Comparison of ENCODE assay signal across 8 cellular contexts in genomic region chr1:222617367-222617951, GRCh38. TPM values are rescaled to one million over a fixed set of nuclear protein-coding genes. Genes with fewer than 3 reads are reported as not detected.
DNase-seq lines count a peak whose midpoint lies in the region; ATAC-seq and TF ChIP-seq lines count a peak whose summit lies in the region.

No MANE protein-coding gene starts in this region.

- H3K79me2 ChIP-seq in DND-41 (ENCODE audit: insufficient read depth, low read length) = peaks cover 23% of the 10 kb centered on the region
- peaks cover 15% of the 10 kb centered on the region for H3K79me2 ChIP-seq in fibroblast of lung (ENCODE audit: control insufficient read depth, insufficient read depth, low read length)

- peak overlapping the region; percentile 92 for H3K4me2 ChIP-seq in DND-41 (ENCODE audit: insufficient read depth, low read length)
- peak overlapping the region; percentile 49 for H3K4me2 ChIP-seq in fibroblast of lung (ENCODE audit: extremely low read depth, insufficient read depth, low read length)

- peak overlapping the region; percentile 49 for H3K27ac ChIP-seq in DND-41 (ENCODE audit: low read length)
- peak overlapping the region; percentile 89 for H3K27ac ChIP-seq in fibroblast of lung (ENCODE audit: insufficient read depth, low read length)

- peak overlapping the region; percentile 56 for H3K9ac ChIP-seq in DND-41 (ENCODE audit: low read depth, low read length)
- H3K9ac ChIP-seq in fibroblast of lung (ENCODE audit: insufficient read depth, low read length) = peak overlapping the region; percentile 53

- peaks cover 22 to 39% (median 37%) of the 10 kb centered on the region in 4 donors for H3K4me1 Mint-ChIP-seq in naive thymus-derived CD8-positive, alpha-beta T cell
- peaks cover 37% of the 10 kb centered on the region for H3K4me1 Mint-ChIP-seq in stimulated activated memory B cell treated with anti-CD40 and anti-IgM and Interleukin-4, amounts not matched to agents 10 μg/mL and 1 μg/mL and 100 μg/mL, for 72 hours

- H2AFZ ChIP-seq in DND-41 (ENCODE audit: low read depth, low read length) (peak overlapping the region; percentile 84), fibroblast of lung (ENCODE audit: low read length) (peak overlapping the region; percentile 12)

- peaks cover 3 to 28% (median 10%) of the 10 kb centered on the region in 5 donors for H3K27me3 Mint-ChIP-seq in naive thymus-derived CD8-positive, alpha-beta T cell
- H3K27me3 Mint-ChIP-seq in stimulated activated memory B cell treated with anti-CD40 and anti-IgM and Interleukin-4, amounts not matched to agents 10 μg/mL and 1 μg/mL and 100 μg/mL, for 72 hours = no peaks in the 10 kb centered on the region

- no peaks in the 10 kb centered on the region for H3K9me3 ChIP-seq in DND-41 (ENCODE audit: insufficient read depth, low read length, severe bottlenecking)
- no peaks in the 10 kb centered on the region for H3K9me3 ChIP-seq in fibroblast of lung (ENCODE audit: control insufficient read depth, insufficient read depth, low read depth, low read length)

- peaks cover 0 to 16% (median 0%) of the 10 kb centered on the region in 3 donors for H3K36me3 Mint-ChIP-seq in naive thymus-derived CD8-positive, alpha-beta T cell
- H3K36me3 Mint-ChIP-seq in stimulated activated memory B cell treated with anti-CD40 and anti-IgM and Interleukin-4, amounts not matched to agents 10 μg/mL and 1 μg/mL and 100 μg/mL, for 72 hours = peaks cover 12% of the 10 kb centered on the region

- TF ChIP-seq CTCF in DND-41 (IDR thresholded peaks at IDR 0.05; ENCODE audit: borderline replicate concordance, extremely low read depth, low read length, poor library complexity, severe bottlenecking) (no peak), fibroblast of lung (conservative IDR thresholded peaks at IDR 0.05 in 1 of 2, IDR thresholded peaks at IDR 0.05 in 1 of 2; ENCODE audit: low read depth in 1 of 2, low read length in 2 of 2) (no peak)

- peak; percentile 94 for ATAC-seq in DND-41 (ENCODE audit: insufficient read depth, low read depth)
- peak; percentile 88 to 91 for ATAC-seq in naive thymus-derived CD8-positive, alpha-beta T cell
- ATAC-seq in stimulated activated memory B cell treated with anti-CD40 and anti-IgM and Interleukin-4, amounts not matched to agents 10 μg/mL and 1 μg/mL and 100 μg/mL, for 72 hours = peak; percentile 94

- H4K20me1 ChIP-seq in DND-41 (ENCODE audit: insufficient read depth, low read length) (peaks cover 10% of the 10 kb centered on the region; the same call in 1 of the 2 replicates), fibroblast of lung (ENCODE audit: control insufficient read depth, extremely low read depth, insufficient read depth, low read length) (no peaks in the 10 kb centered on the region)

- H3K27me3 ChIP-seq in DND-41 (ENCODE audit: insufficient read depth, low read length, poor library complexity) (peaks cover 15% of the 10 kb centered on the region), fibroblast of lung (ENCODE audit: control insufficient read depth, insufficient read depth, low read length) (no peaks in the 10 kb centered on the region)

- H3K4me3 ChIP-seq in DND-41 (ENCODE audit: low read depth in 1 of 2, low read length in 2 of 2) = peak overlapping the region; percentile 22 to 67; a peak in 3 of 4 replicates
- peak overlapping the region; percentile 46 to 71 (median 58) for H3K4me3 ChIP-seq in fibroblast of lung (replicated peaks in 1 of 4; ENCODE audit: control extremely low read depth in 1 of 4, insufficient read depth in 1 of 4, low read depth in 3 of 4, low read length in 4 of 4)

- peaks cover 32% of the 10 kb centered on the region for H3K4me1 ChIP-seq in DND-41 (ENCODE audit: insufficient read depth, low read length)
- peaks cover 7% of the 10 kb centered on the region for H3K4me1 ChIP-seq in fibroblast of lung (ENCODE audit: control insufficient read depth, extremely low read depth, insufficient read depth, low read length)

- peak overlapping the region; percentile 88 to 98 (median 94) for H3K4me3 Mint-ChIP-seq in naive thymus-derived CD8-positive, alpha-beta T cell
- H3K4me3 Mint-ChIP-seq in stimulated activated memory B cell treated with anti-CD40 and anti-IgM and Interleukin-4, amounts not matched to agents 10 μg/mL and 1 μg/mL and 100 μg/mL, for 72 hours = peak overlapping the region; percentile 92

- H3K27ac Mint-ChIP-seq in naive thymus-derived CD8-positive, alpha-beta T cell = peak overlapping the region; percentile 93 to 99 (median 98)
- H3K27ac Mint-ChIP-seq in stimulated activated memory B cell treated with anti-CD40 and anti-IgM and Interleukin-4, amounts not matched to agents 10 μg/mL and 1 μg/mL and 100 μg/mL, for 72 hours = peak overlapping the region; percentile 87

- H3K9me3 Mint-ChIP-seq in naive thymus-derived CD8-positive, alpha-beta T cell = no peaks in the 10 kb centered on the region
- H3K9me3 Mint-ChIP-seq in stimulated activated memory B cell treated with anti-CD40 and anti-IgM and Interleukin-4, amounts not matched to agents 10 μg/mL and 1 μg/mL and 100 μg/mL, for 72 hours = no peaks in the 10 kb centered on the region

- DNase-seq in DND-41 = peak; percentile 97
- DNase-seq in GOT3 (lab: John Stamatoyannopoulos, UW) = peak; percentile 76
- DNase-seq in Kasumi-1 (lab: John Stamatoyannopoulos, UW) = peak; percentile 81 to 82
- peak; percentile 88 for DNase-seq in RKO (ENCODE audit: low spot score)
- DNase-seq in activated T-helper 1 cell treated with anti-CD3 and anti-CD28 coated beads, Interleukin-2, amount 50 U/mL, for 16 hours (ENCODE audit: low read depth in 1 of 2, low spot score in 1 of 2) = peak; percentile 85 to 86
- DNase-seq in fibroblast of lung (ENCODE audit: low read depth in 2 of 2) = peak; percentile 97 to 99
- peak; percentile 86 to 97 (median 94) for DNase-seq in naive thymus-derived CD8-positive, alpha-beta T cell

- POLR2A ChIA-PET in naive thymus-derived CD8-positive, alpha-beta T cell (lab: Charles Lee) = interaction anchor here (0.9 to 2.9 kb wide), 6 partner anchors 17 to 96 kb away, joined by 3 to 15 read pairs (median 6); partner anchors contain the start of gene TAF1A

- H3K36me3 ChIP-seq in DND-41 (ENCODE audit: insufficient read depth, low read length) (peaks cover 7% of the 10 kb centered on the region), fibroblast of lung (ENCODE audit: control insufficient read depth, insufficient read depth, low read length) (no peaks in the 10 kb centered on the region)

RNA-seq across cellular contexts. Expression of gene MIA3, which starts 0.4 kb away (rescaled TPM):
- 53.2 and 68.0 TPM in 2 replicates for total RNA-seq in fibroblast of lung
- 34.3 and 46.7 TPM in 2 replicates for polyA plus RNA-seq in fibroblast of lung
- 26.4 and 32.9 TPM in 2 replicates for polyA plus RNA-seq in fibroblast of lung (2012)
- 152 and 154 TPM in 2 replicates for polyA minus RNA-seq in fibroblast of lung (ENCODE audit: low replicate concordance)
- 100 to 1,000 TPM; 102 to 103 TPM for total RNA-seq in naive thymus-derived CD8-positive, alpha-beta T cell
- polyA plus RNA-seq in naive thymus-derived CD8-positive, alpha-beta T cell = 10 to 100 TPM; 36.7 to 65.0 (median 52.9) TPM

RNA-seq across cellular contexts. Expression of gene TAF1A, which starts 27.7 kb away (rescaled TPM):
- total RNA-seq in fibroblast of lung = 14.9 and 15.2 TPM in 2 replicates
- polyA plus RNA-seq in fibroblast of lung = 7.1 and 7.2 TPM in 2 replicates
- polyA plus RNA-seq in fibroblast of lung (2012) = 2.8 and 5.1 TPM in 2 replicates
- 0.79 TPM in 1 of 2 replicates, not detected in the other for polyA minus RNA-seq in fibroblast of lung (ENCODE audit: low replicate concordance)
- 10 to 100 TPM; 13.4 to 16.4 TPM for total RNA-seq in naive thymus-derived CD8-positive, alpha-beta T cell
- polyA plus RNA-seq in naive thymus-derived CD8-positive, alpha-beta T cell = 1 to 10 TPM; 2.7 to 5.8 (median 5.5) TPM

Comparison
In these comparisons a context has a peak if more than half of its experiments do, and no peak if none do; other contexts are left out.
1. Peak in every context shown above with its lines: DNase-seq, ATAC-seq, H3K4me3 ChIP-seq and H3K27ac ChIP-seq.